13 cellular contexts compared by ENCODE assay signal in the genomic region with DNA sequence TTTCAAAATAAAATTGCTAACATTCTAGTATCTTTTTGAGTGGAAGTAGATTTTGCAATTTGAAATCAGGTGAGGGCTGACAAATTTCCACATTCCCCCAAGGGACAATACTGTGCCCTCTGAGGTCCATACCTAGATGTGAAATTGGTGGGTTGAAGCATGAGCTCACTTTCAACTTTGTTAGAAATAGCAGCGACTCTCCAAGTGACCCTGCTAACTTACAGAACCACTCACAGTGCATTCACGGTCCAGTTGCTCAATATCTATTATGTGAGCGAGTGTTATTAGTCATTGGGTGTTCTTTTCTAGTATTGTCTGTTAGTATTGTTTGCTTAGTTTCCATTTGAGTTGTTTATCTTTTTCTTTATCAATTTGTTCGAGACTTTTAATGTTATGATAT. TPM values are rescaled to one million over a fixed set of nuclear protein-coding genes. Genes with fewer than 3 reads are reported as not detected.
A peak's percentile ranks its signal among the peaks of the same experiment; 100 is the strongest.
DNase-seq lines count a peak whose midpoint lies in the region; ATAC-seq, FAIRE-seq and TF ChIP-seq lines count a peak whose summit lies in the region.
"Had no signal": no experiment of that assay in that cellular context is flagged by ENCODE, and none has a peak within 500 bp of the region (broad histone marks: within the 10 kb centered on the region; RNA-seq: fewer than 3 reads in every experiment).

No MANE protein-coding gene starts in this region.

- peak; percentile 89 for ATAC-seq in GM21526 (IDR thresholded peaks at IDR 0.05; ENCODE audit: low FRiP score, unreplicated experiment)
- ATAC-seq in HG03135 (IDR thresholded peaks at IDR 0.05; ENCODE audit: unreplicated experiment): peak; percentile 80

- peak; percentile 29 for DNase-seq in GM18507 (ENCODE audit: extremely low spot score, insufficient read length, low read depth)
- peak; percentile 26 for DNase-seq in epithelial cell of proximal tubule (ENCODE audit: low read depth)
- no peak for DNase-seq in H54 (ENCODE audit: insufficient read length, low spot score)
- no peak for DNase-seq in effector CD4-positive, alpha-beta T cell
- no peak for DNase-seq in HuH-7 (ENCODE audit: low spot score)
- DNase-seq in NCI-H1105 (lab: John Stamatoyannopoulos, UW): no peak
- DNase-seq: H7, NCI-H2171, retina had no signal

- no peak overlapping the region for H3K4me3 ChIP-seq in epithelial cell of proximal tubule (ENCODE audit: low read depth, low read length)

- no peak for TF ChIP-seq POLR2A in H54 (IDR thresholded peaks at IDR 0.05; ENCODE audit: low read depth, low read length)

- TF ChIP-seq CTCF in epithelial cell of proximal tubule (conservative IDR thresholded peaks at IDR 0.05; ENCODE audit: low read depth, low read length): no peak

- FAIRE-seq in GM18507 (lab: Jason Lieb, UNC) (peak; percentile 86), H54 (lab: Jason Lieb, UNC) (no peak)

RNA-seq across cellular contexts. Expression of a gene that starts 53.6 kb away (rescaled TPM):
- total RNA-seq in epithelial cell of proximal tubule: not detected in 2 replicates
- total RNA-seq: activated T-helper 2 cell treated with anti-CD3 and anti-CD28 coated beads, Interferon-gamma antibody, Interleukin-2, Interleukin-4, amounts not matched to agents 10 μg/mL and 5 μg/mL and 100 μg/mL, durations not matched to agents 14 hours and 24 hours and 36 hours; H7; lower leg skin had no signal

Comparison
In these comparisons a context has a peak if more than half of its experiments do, and no peak if none do; other contexts are left out.
1. DNase-seq: peak in GM18507 (single experiment) and epithelial cell of proximal tubule (single experiment); none in H54 (single experiment), effector CD4-positive, alpha-beta T cell (single experiment), HuH-7 (single experiment) and NCI-H1105 (single experiment).